In genomic region chr6:134145786-134146185, GRCh38 we compare ENCODE assay signal across 15 cellular contexts.
DNase-seq lines count a peak whose midpoint lies in the region; ATAC-seq and TF ChIP-seq lines count a peak whose summit lies in the region.
"Had no signal": no experiment of that assay in that cellular context is flagged by ENCODE, and none has a peak within 500 bp of the region (broad histone marks: within the 10 kb centered on the region; RNA-seq: fewer than 3 reads in every experiment).

No MANE protein-coding gene starts in this region.

- peak overlapping the region; percentile 63; the same call in 1 of the 2 replicates for H2BK20ac ChIP-seq in IMR-90 (ENCODE audit: low read depth, low read length)

- no peak for TF ChIP-seq POLR2A in IMR-90 (IDR thresholded peaks at IDR 0.05; ENCODE audit: low read depth, low read length)

- in situ Hi-C loops in IMR-90 (cut with MboI; ENCODE audit: low sequenced_read_pairs) = loop anchor here (25.0 kb wide), 1 partner anchor 1292 kb away; no protein-coding TSS in a partner anchor

- H3K9me3 ChIP-seq in IMR-90 (ENCODE audit: control insufficient read depth, insufficient read depth, low read length) = no peaks in the 10 kb centered on the region
- H3K9me3 ChIP-seq in neuronal stem cell (replicated peaks in 1 of 2; ENCODE audit: control insufficient read depth in 2 of 2, insufficient read depth in 1 of 2, low read depth in 1 of 2, low read length in 2 of 2) = no peaks in the 10 kb centered on the region
- H3K9me3 ChIP-seq: testis had no signal

- no TSS peak for BruUV-seq in IMR-90 (replicated peaks; lab: Mats Ljungman, UMichigan)

- peak overlapping the region in 1 of 2 experiments; percentile 54; a peak in 2 of 4 replicates for H4K8ac ChIP-seq in IMR-90 (ENCODE audit: low read depth in 2 of 2, low read length in 2 of 2)
- H4K8ac ChIP-seq in neuronal stem cell (ENCODE audit: low read depth, low read length) = no peak overlapping the region

- H4K91ac ChIP-seq in IMR-90 (ENCODE audit: insufficient read depth, low read depth, low read length) = peak overlapping the region; percentile 65; the same call in 1 of the 2 replicates
- H4K91ac ChIP-seq in neuronal stem cell (ENCODE audit: low read depth, low read length, poor library complexity) = no peak overlapping the region

- H3K36me3 ChIP-seq in IMR-90 (ENCODE audit: control insufficient read depth, insufficient read depth, low read length) (no peaks in the 10 kb centered on the region), neuronal stem cell (replicated peaks in 1 of 2; ENCODE audit: control insufficient read depth in 2 of 2, insufficient read depth in 2 of 2, low read length in 2 of 2) (no peaks in the 10 kb centered on the region)
- H3K36me3 ChIP-seq: BLaER1 treated with 17β-estradiol and CSF1 and Interleukin-3, amounts not matched to agents 10 nM and 100 nM had no signal

- dilution Hi-C loops in IMR-90 (cut with HindIII; ENCODE audit: low sequenced_read_pairs, unreplicated experiment) = no loop called here

- H3K4me2 ChIP-seq in IMR-90 (ENCODE audit: low read depth, low read length) (peak overlapping the region; percentile 15; the same call in 1 of the 2 replicates), neuronal stem cell (ENCODE audit: insufficient read depth, low read length, poor library complexity, severe bottlenecking) (no peak overlapping the region)

- H2AFZ ChIP-seq in IMR-90 (replicated peaks; ENCODE audit: low read length, poor library complexity) (peak overlapping the region; percentile 79), neuronal stem cell (ENCODE audit: low read length) (no peak overlapping the region)

- H4K20me1 ChIP-seq in IMR-90 (ENCODE audit: insufficient read depth, low read length) = no peaks in the 10 kb centered on the region
- H4K20me1 ChIP-seq: BLaER1 treated with 17β-estradiol and CSF1 and Interleukin-3, amounts not matched to agents 10 nM and 100 nM had no signal

- CTCF ChIA-PET in IMR-90 (lab: Yijun Ruan, JAX) = interaction anchor here (0.7 to 2.5 kb wide), 3 partner anchors 22 to 799 kb away, joined by 3 to 10 read pairs (median 4); no protein-coding TSS in a partner anchor

- no peak overlapping the region; the same call in 2 of the 3 replicates for H2BK15ac ChIP-seq in IMR-90 (ENCODE audit: low read depth, low read length)
- no peak overlapping the region for H2BK15ac ChIP-seq in neuronal stem cell (ENCODE audit: low read length)

- H3K9me1 ChIP-seq in IMR-90 (ENCODE audit: insufficient read depth, low read length) = 0 out of 2 replicates have a peak, but pooled peaks cover 2% of the 10 kb centered on the region

- no peak for TF ChIP-seq CTCF in IMR-90 (conservative IDR thresholded peaks at IDR 0.05; ENCODE audit: low read depth, low read length)

- no peak for TF ChIP-seq RAD21 in IMR-90 (IDR thresholded peaks at IDR 0.05; ENCODE audit: low read length)

- H3K4me1 ChIP-seq in IMR-90 (ENCODE audit: control insufficient read depth, insufficient read depth, low read length) = peaks cover 4% of the 10 kb centered on the region
- peaks cover 3 to 4% of the 10 kb centered on the region in 2 donors for H3K4me1 ChIP-seq in neuronal stem cell (ENCODE audit: control insufficient read depth in 2 of 2, insufficient read depth in 1 of 2, low read depth in 1 of 2, low read length in 2 of 2)
- H3K4me1 ChIP-seq: testis had no signal

- H3K23ac ChIP-seq in IMR-90 (ENCODE audit: low read depth, low read length) = no peak overlapping the region
- H3K23ac ChIP-seq in neuronal stem cell (ENCODE audit: low read depth, low read length, poor library complexity) = no peak overlapping the region

- ATAC-seq in IMR-90 (ENCODE audit: low read depth) = peak; percentile 89
- no peak for ATAC-seq in GM21619 (IDR thresholded peaks at IDR 0.05; ENCODE audit: unreplicated experiment)

- H3K18ac ChIP-seq in IMR-90 (ENCODE audit: low read depth, low read length) = no peak overlapping the region
- H3K18ac ChIP-seq in neuronal stem cell (ENCODE audit: low read length) = no peak overlapping the region

- H3K79me1 ChIP-seq in IMR-90 (ENCODE audit: low read depth in 1 of 2, low read length in 2 of 2) (no peaks in the 10 kb centered on the region), neuronal stem cell (ENCODE audit: low read depth, low read length) (no peaks in the 10 kb centered on the region)

- POLR2A ChIA-PET in IMR-90 (lab: Charles Lee; ENCODE audit: unreplicated experiment) = interaction anchor here (0.6 kb wide), 1 partner anchor 200 kb away, joined by 12 read pairs; no protein-coding TSS in a partner anchor

- H2BK5ac ChIP-seq in IMR-90 (ENCODE audit: low read depth, low read length, poor library complexity, severe bottlenecking) (peak overlapping the region; percentile 31), neuronal stem cell (ENCODE audit: low read length) (no peak overlapping the region)

- H3K27ac ChIP-seq in IMR-90 (ENCODE audit: insufficient read depth, low read length) (peak overlapping the region; percentile 36; the same call in 1 of the 2 replicates), neuronal stem cell (replicated peaks; ENCODE audit: low read length) (no peak overlapping the region)
- H3K27ac ChIP-seq: BLaER1 treated with 17β-estradiol and CSF1 and Interleukin-3, amounts not matched to agents 10 nM and 100 nM; testis had no signal

- H2AK5ac ChIP-seq in IMR-90 (ENCODE audit: low read depth, low read length) (0 out of 2 replicates have a peak overlapping the region, but pooled peaks have one; percentile 2), neuronal stem cell (ENCODE audit: low read depth, low read length) (no peak overlapping the region)

- no peak overlapping the region for H3K9ac ChIP-seq in IMR-90 (ENCODE audit: low read depth, low read length)
- no peak overlapping the region for H3K9ac ChIP-seq in neuronal stem cell (ENCODE audit: low read depth, low read length, poor library complexity)
- H3K9ac ChIP-seq: BLaER1 treated with 17β-estradiol and CSF1 and Interleukin-3, amounts not matched to agents 10 nM and 100 nM had no signal

- H3K4ac ChIP-seq in IMR-90 (ENCODE audit: low read depth, low read length) (no peak overlapping the region), neuronal stem cell (ENCODE audit: low read length) (no peak overlapping the region)

- H3K4me3 ChIP-seq in IMR-90 (ENCODE audit: insufficient read depth, low read depth, low read length) = no peak overlapping the region
- H3K4me3 ChIP-seq in neuronal stem cell (ENCODE audit: low read length in 2 of 2) = no peak overlapping the region
- H3K4me3 ChIP-seq: BLaER1 treated with 17β-estradiol and CSF1 and Interleukin-3, amounts not matched to agents 10 nM and 100 nM; testis had no signal

- H4K5ac ChIP-seq in IMR-90 (ENCODE audit: low read depth, low read length) = no peak overlapping the region

- H3K27me3 ChIP-seq in IMR-90 (ENCODE audit: control insufficient read depth, insufficient read depth, low read length) = no peaks in the 10 kb centered on the region
- H3K27me3 ChIP-seq in neuronal stem cell (ENCODE audit: control insufficient read depth in 3 of 3, insufficient read depth in 3 of 3, low read depth in 1 of 3, low read length in 3 of 3) = no peaks in the 10 kb centered on the region
- H3K27me3 ChIP-seq: BLaER1 treated with 17β-estradiol and CSF1 and Interleukin-3, amounts not matched to agents 10 nM and 100 nM; testis had no signal

- H2BK12ac ChIP-seq in neuronal stem cell (ENCODE audit: low read length) = no peak overlapping the region

- intact Hi-C loops in IMR-90 (cut with micrococcal nuclease) = no loop called here

- no peak overlapping the region for H3K56ac ChIP-seq in IMR-90 (ENCODE audit: extremely low read depth, insufficient read depth, low read length)

- 60% methylated on average over 1 of the region's 5 CpGs; no CpG with 5 or more reads in 1 of the 2 experiments for WGBS in IMR-90 (ENCODE audit: extremely low coverage in 2 of 2, insufficient read length in 1 of 2), 2 experiments
- WGBS in neuronal stem cell (ENCODE audit: extremely low coverage in 2 of 2, insufficient read length in 2 of 2, insufficient replicate concordance in 1 of 2), 2 donors = no CpG with 5 or more reads among the region's 5 CpGs

- DNase-seq in D341Med (ENCODE audit: low spot score) (peak; percentile 60), IMR-90 (peak; percentile 75), RPMI8226 (peak; percentile 31), germinal center (ENCODE audit: low spot score) (peak; percentile 28), neuronal stem cell (ENCODE audit: low spot score) (no peak), Ammon's horn (ENCODE audit: low spot score) (no peak), DMS53 treated with DMSO at 0.1 percent for 48 hours (lab: John Stamatoyannopoulos, UW; ENCODE audit: unreplicated experiment) (no peak)
- DNase-seq: activated CD4-positive, CD25-positive, alpha-beta regulatory T cell; activated naive CD4-positive, alpha-beta T cell; NCI-H774; occipital lobe; stimulated activated CD4-positive, alpha-beta T cell treated with anti-CD3 and anti-CD28 coated beads, Interleukin-4, amount 100 ng/mL, for 4 hours; testis had no signal

- H3K14ac ChIP-seq in IMR-90 (replicated peaks; ENCODE audit: low read depth, low read length) (peak overlapping the region; percentile 51; the same call in 1 of the 2 replicates), neuronal stem cell (ENCODE audit: low read length) (no peak overlapping the region)

- H2BK120ac ChIP-seq in IMR-90 (ENCODE audit: low read depth, low read length) (no peak overlapping the region), neuronal stem cell (ENCODE audit: low read depth, low read length) (no peak overlapping the region)

- H2AK9ac ChIP-seq in IMR-90 (replicated peaks; ENCODE audit: low read depth, low read length, poor library complexity) = no peak overlapping the region

TF ChIP-seq in IMR-90, 13 proteins besides CTCF, POLR2A, EP300 and RAD21 (continues in another document):
- no peak for TF ChIP-seq MXI1 (IDR thresholded peaks at IDR 0.05; ENCODE audit: borderline replicate concordance, low read depth, low read length)
- no peak for TF ChIP-seq MAZ (IDR thresholded peaks at IDR 0.05; ENCODE audit: borderline replicate concordance, low read depth, low read length)
- no peak for TF ChIP-seq CHD1 (IDR thresholded peaks at IDR 0.05; ENCODE audit: low read depth, low read length)
- no peak for TF ChIP-seq CEBPB (IDR thresholded peaks at IDR 0.05; ENCODE audit: low read depth, low read length)
- TF ChIP-seq USF2 (IDR thresholded peaks at IDR 0.05; ENCODE audit: low read depth, low read length) = no peak
- no peak for TF ChIP-seq RFX5 (IDR thresholded peaks at IDR 0.05; ENCODE audit: low read depth, low read length)
- TF ChIP-seq NFE2L2 (IDR thresholded peaks at IDR 0.05; ENCODE audit: low read depth, low read length) = peak; percentile 65
- no peak for TF ChIP-seq BHLHE40 (IDR thresholded peaks at IDR 0.05; ENCODE audit: low read depth, low read length)

Comparison
In these comparisons a context has a peak if more than half of its experiments do, and no peak if none do; other contexts are left out.
1. DNase-seq: peak in D341Med (single experiment), IMR-90 (single experiment), RPMI8226 (single experiment) and germinal center (single experiment); none in neuronal stem cell (single experiment), Ammon's horn (single experiment) and DMS53 treated with DMSO at 0.1 percent for 48 hours (single experiment).